10 cellular contexts compared by ENCODE assay signal in the genomic region with DNA sequence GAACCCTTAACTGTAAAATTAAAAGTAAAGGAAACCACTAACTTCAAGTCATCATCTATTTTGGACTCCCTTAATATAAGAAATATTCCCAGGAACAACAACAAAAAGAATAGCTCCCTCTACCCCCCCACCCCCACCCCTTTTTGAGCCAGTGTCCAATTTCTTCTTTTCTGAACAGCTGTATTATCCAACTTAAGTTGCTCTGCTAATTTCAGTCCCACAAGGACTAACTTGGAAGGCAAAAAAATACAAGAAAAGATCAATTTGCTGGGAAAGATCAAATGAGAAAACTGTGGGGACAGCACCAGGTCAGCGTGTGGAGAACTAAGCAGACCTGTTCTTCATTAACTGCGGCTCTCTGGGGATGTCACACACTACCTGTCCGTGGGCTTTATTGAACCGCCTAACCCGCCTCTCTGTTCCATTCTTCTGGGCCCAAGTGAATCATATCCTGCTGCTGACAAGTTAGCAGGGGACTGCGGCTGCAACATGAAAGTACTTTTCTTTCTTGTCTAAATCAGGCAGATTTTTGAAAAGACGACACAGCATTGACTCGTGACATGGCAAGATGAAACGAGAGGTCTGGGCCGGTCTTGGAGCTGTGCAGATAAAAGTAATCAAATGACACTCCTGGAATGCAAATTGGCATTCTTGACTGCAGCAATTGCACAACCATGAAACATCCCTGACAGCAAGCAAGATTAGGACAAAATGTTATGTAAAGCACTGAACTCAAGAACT. TPM values are rescaled to one million over a fixed set of nuclear protein-coding genes. Genes with fewer than 3 reads are reported as not detected.
DNase-seq lines count a peak whose midpoint lies in the region; ATAC-seq, FAIRE-seq and TF ChIP-seq lines count a peak whose summit lies in the region.
"Had no signal": no experiment of that assay in that cellular context is flagged by ENCODE, and none has a peak within 500 bp of the region (broad histone marks: within the 10 kb centered on the region; RNA-seq: fewer than 3 reads in every experiment).

No MANE protein-coding gene starts in this region.

- no peaks in the 10 kb centered on the region for H3K79me2 ChIP-seq in keratinocyte (ENCODE audit: control insufficient read depth, insufficient read depth, low read length)

- H4K20me1 ChIP-seq in keratinocyte (ENCODE audit: control insufficient read depth, extremely low read depth, insufficient read depth, low read length), result no peaks in the 10 kb centered on the region

- peak; percentile 58 for DNase-seq in HS-5 (ENCODE audit: low read depth)
- peak; percentile 84 for DNase-seq in brain microvascular endothelial cell
- DNase-seq in keratinocyte (ENCODE audit: low read depth, low spot score), result peak; percentile 0
- no peak for DNase-seq in stimulated activated CD4-positive, alpha-beta T cell treated with anti-CD3 and anti-CD28 coated beads, Interleukin-2, amount 100 ng/mL, for 24 hours
- DNase-seq in left lobe of liver (ENCODE audit: low spot score), result no peak
- DNase-seq in COR-L47 (lab: John Stamatoyannopoulos, UW), result no peak
- DNase-seq: activated T-cell treated with anti-CD3 and anti-CD28 coated beads for 4 hours, erythroblast had no signal

- no peak for ATAC-seq in left lobe of liver
- no peak for ATAC-seq in GM18519 (IDR thresholded peaks at IDR 0.05; ENCODE audit: low FRiP score, unreplicated experiment)

- H3K36me3 ChIP-seq in brain microvascular endothelial cell (replicated peaks) (no peaks in the 10 kb centered on the region), keratinocyte (ENCODE audit: control insufficient read depth in 2 of 2, extremely low read depth in 1 of 2, insufficient read depth in 2 of 2, low read length in 2 of 2) (no peaks in the 10 kb centered on the region), stomach smooth muscle (ENCODE audit: control insufficient read depth in 2 of 2, insufficient read depth in 2 of 2, low read length in 2 of 2) (no peaks in the 10 kb centered on the region)

- H3K9ac ChIP-seq in keratinocyte (ENCODE audit: control insufficient read depth, extremely low read depth, insufficient read depth, low read length), result no peak overlapping the region
- peak overlapping the region; percentile 48 to 58 for H3K9ac ChIP-seq in stomach smooth muscle (ENCODE audit: low read length in 2 of 2)

- H3K4me2 ChIP-seq in keratinocyte (ENCODE audit: control insufficient read depth, extremely low read depth, insufficient read depth, low read depth, low read length), result peak overlapping the region; percentile 68

- H2AFZ ChIP-seq in keratinocyte (ENCODE audit: control insufficient read depth, low read length), result no peak overlapping the region

- H3K27ac ChIP-seq in brain microvascular endothelial cell (peak overlapping the region; percentile 78), keratinocyte (ENCODE audit: control insufficient read depth, insufficient read depth, low read length) (peak overlapping the region; percentile 13), stomach smooth muscle (ENCODE audit: low read length) (peak overlapping the region; percentile 88)

- peak overlapping the region; percentile 89 for H3K4me3 ChIP-seq in brain microvascular endothelial cell (ENCODE audit: low read depth, low read length)
- H3K4me3 ChIP-seq in keratinocyte (ENCODE audit: control insufficient read depth in 2 of 3, extremely low read depth in 1 of 3, insufficient read depth in 2 of 3, low read depth in 1 of 3, low read length in 3 of 3), result peak overlapping the region in 2 of 3 experiments; percentile 46 to 58
- peak overlapping the region; percentile 64 to 86 for H3K4me3 ChIP-seq in stomach smooth muscle (ENCODE audit: low read length in 2 of 2)

- dilution Hi-C loops in keratinocyte (cut with MboI; ENCODE audit: extremely low pct_ligation_motif_present, low sequenced_read_pairs), result no loop called here

- H3K9me1 ChIP-seq in keratinocyte (ENCODE audit: control insufficient read depth, extremely low read depth, insufficient read depth, low read length), result no peaks in the 10 kb centered on the region

- peak; percentile 83 for FAIRE-seq in keratinocyte (lab: Jason Lieb, UNC)

- TF ChIP-seq CTCF in brain microvascular endothelial cell (IDR thresholded peaks at IDR 0.05; ENCODE audit: low read depth, low read length, missing control alignments), result no peak
- no peak for TF ChIP-seq CTCF in keratinocyte (optimal IDR thresholded peaks at IDR 0.05 in 1 of 3, IDR thresholded peaks at IDR 0.05 in 1 of 3, conservative IDR thresholded peaks at IDR 0.05 in 1 of 3; ENCODE audit: extremely low read depth in 1 of 3, insufficient read depth in 2 of 3, low read length in 3 of 3)

- peaks cover 21% of the 10 kb centered on the region for H3K4me1 ChIP-seq in keratinocyte (ENCODE audit: control insufficient read depth, extremely low read depth, insufficient read depth, low read length)
- peaks cover 24% of the 10 kb centered on the region for H3K4me1 ChIP-seq in stomach smooth muscle (ENCODE audit: control insufficient read depth, insufficient read depth, low read length)

- in situ Hi-C loops in brain microvascular endothelial cell (cut with HindIII; ENCODE audit: low pct_ligation_motif_present, low sequenced_read_pairs), result no loop called here

- H3K9me3 ChIP-seq in keratinocyte (ENCODE audit: control insufficient read depth, low read depth, low read length), result no peaks in the 10 kb centered on the region
- no peaks in the 10 kb centered on the region for H3K9me3 ChIP-seq in stomach smooth muscle (ENCODE audit: control insufficient read depth in 2 of 2, low read length in 2 of 2)

- H3K27me3 ChIP-seq in brain microvascular endothelial cell (replicated peaks), result no peaks in the 10 kb centered on the region
- no peaks in the 10 kb centered on the region for H3K27me3 ChIP-seq in keratinocyte (ENCODE audit: control insufficient read depth, extremely low read depth, insufficient read depth, low read length)
- no peaks in the 10 kb centered on the region for H3K27me3 ChIP-seq in stomach smooth muscle (ENCODE audit: control insufficient read depth in 1 of 2, insufficient read depth in 2 of 2, low read length in 2 of 2)

RNA-seq across cellular contexts. Expression of gene BNC2, which starts 2.7 kb away (rescaled TPM):
- polyA plus RNA-seq in keratinocyte, result 1.1 to 2.2 TPM (median 1.1 TPM) in 3 replicates
- polyA plus RNA-seq in keratinocyte (2011; ENCODE audit: low read depth), result 1.4 TPM
- polyA plus RNA-seq in keratinocyte (2011; cell fraction: cytosol; rRNA removed), result 0.44 and 0.68 TPM in 2 replicates
- 1.3 and 1.9 TPM in 2 replicates for polyA plus RNA-seq in keratinocyte (2011; cell fraction: nucleus; rRNA removed)
- polyA plus RNA-seq in keratinocyte (2012; ENCODE audit: low replicate concordance), result 0.21 and 0.88 TPM in 2 replicates
- polyA minus RNA-seq in keratinocyte, result 3.0 to 6.3 TPM (median 4.7 TPM) in 3 replicates
- polyA minus RNA-seq in keratinocyte (2011; cell fraction: cytosol; rRNA and poly(A)+ RNA removed), result 0.96 TPM
- 1.6 and 5.6 TPM in 2 replicates for polyA minus RNA-seq in keratinocyte (2011; cell fraction: nucleus; rRNA and poly(A)+ RNA removed)
- 0.55 TPM for total RNA-seq in left lobe of liver

Comparison
In these comparisons a context has a peak if more than half of its experiments do, and no peak if none do; other contexts are left out.
1. DNase-seq: peak in HS-5 (single experiment), brain microvascular endothelial cell (single experiment) and keratinocyte (single experiment); none in stimulated activated CD4-positive, alpha-beta T cell treated with anti-CD3 and anti-CD28 coated beads, Interleukin-2, amount 100 ng/mL, for 24 hours (0 of 2), left lobe of liver (single experiment) and COR-L47 (single experiment).
2. H3K27ac ChIP-seq: peak in every context shown above with its lines; median percentile 88 in stomach smooth muscle; 78 in brain microvascular endothelial cell; 13 in keratinocyte.
3. Peak in every context shown above with its lines, with median percentiles within 50 percentile points of each other: H3K4me3 ChIP-seq.